15 cellular contexts compared by ENCODE assay signal in genomic region chr5:169695919-169696490, GRCh38. TPM values are rescaled to one million over a fixed set of nuclear protein-coding genes. Genes with fewer than 3 reads are reported as not detected.
A peak's percentile ranks its signal among the peaks of the same experiment; 100 is the strongest.
DNase-seq lines count a peak whose midpoint lies in the region; ATAC-seq, FAIRE-seq and TF ChIP-seq lines count a peak whose summit lies in the region.
"Had no signal": no experiment of that assay in that cellular context is flagged by ENCODE, and none has a peak within 500 bp of the region (broad histone marks: within the 10 kb centered on the region; RNA-seq: fewer than 3 reads in every experiment).

No MANE protein-coding gene starts in this region.

- peak overlapping the region; percentile 83 for H3K9ac ChIP-seq in astrocyte (ENCODE audit: low read length)
- H3K9ac ChIP-seq in keratinocyte (ENCODE audit: control insufficient read depth, extremely low read depth, insufficient read depth, low read length) = no peak overlapping the region

- H3K4me1 ChIP-seq in astrocyte (ENCODE audit: insufficient read depth, low read length) (peaks cover 30% of the 10 kb centered on the region), keratinocyte (ENCODE audit: control insufficient read depth, extremely low read depth, insufficient read depth, low read length) (peaks cover 22% of the 10 kb centered on the region), esophagus muscularis mucosa (no peaks in the 10 kb centered on the region)

- peak overlapping the region; percentile 90 for H3K27ac Mint-ChIP-seq in astrocyte (ENCODE audit: unreplicated experiment)
- no peak overlapping the region for H3K27ac Mint-ChIP-seq in stimulated activated naive CD8-positive, alpha-beta T cell treated with anti-CD3 and anti-CD28 coated beads, Interleukin-15, amount 100 ng/mL, for 72 hours

- H3K9me1 ChIP-seq in keratinocyte (ENCODE audit: control insufficient read depth, extremely low read depth, insufficient read depth, low read length) = no peaks in the 10 kb centered on the region

- peaks cover 35% of the 10 kb centered on the region for H3K4me1 Mint-ChIP-seq in astrocyte (ENCODE audit: low read depth, unreplicated experiment)
- no peaks in the 10 kb centered on the region for H3K4me1 Mint-ChIP-seq in stimulated activated naive CD8-positive, alpha-beta T cell treated with anti-CD3 and anti-CD28 coated beads, Interleukin-15, amount 100 ng/mL, for 72 hours
- H3K4me1 Mint-ChIP-seq: naive B cell had no signal

- WGBS in esophagus muscularis mucosa = 62% methylated on average over 8 of the region's 8 CpGs

- H4K20me1 ChIP-seq in astrocyte (ENCODE audit: insufficient read depth, low read length) (no peaks in the 10 kb centered on the region), keratinocyte (ENCODE audit: control insufficient read depth, extremely low read depth, insufficient read depth, low read length) (no peaks in the 10 kb centered on the region)

- no peaks in the 10 kb centered on the region for H3K36me3 Mint-ChIP-seq in astrocyte (ENCODE audit: low read depth, unreplicated experiment)
- H3K36me3 Mint-ChIP-seq: brain had no signal

- no peak for TF ChIP-seq CTCF in astrocyte (IDR thresholded peaks at IDR 0.05; ENCODE audit: insufficient read depth, low read depth, low read length)
- TF ChIP-seq CTCF in keratinocyte (optimal IDR thresholded peaks at IDR 0.05 in 1 of 3, IDR thresholded peaks at IDR 0.05 in 1 of 3, conservative IDR thresholded peaks at IDR 0.05 in 1 of 3; ENCODE audit: extremely low read depth in 1 of 3, insufficient read depth in 2 of 3, low read length in 3 of 3) = no peak
- TF ChIP-seq CTCF in esophagus muscularis mucosa (IDR thresholded peaks at IDR 0.05) = no peak

- no peak for ATAC-seq in HG03378 (IDR thresholded peaks at IDR 0.05; ENCODE audit: unreplicated experiment)
- no peak for ATAC-seq in stimulated activated naive CD8-positive, alpha-beta T cell treated with anti-CD3 and anti-CD28 coated beads, Interleukin-15, amount 100 ng/mL, for 72 hours

- H3K27ac ChIP-seq in astrocyte (ENCODE audit: low read depth, low read length) (peak overlapping the region; percentile 99), keratinocyte (ENCODE audit: control insufficient read depth, insufficient read depth, low read length) (peak overlapping the region; percentile 61), esophagus muscularis mucosa (replicated peaks in 1 of 4) (no peak overlapping the region)
- H3K27ac ChIP-seq: tibial artery had no signal

- H3K4me3 Mint-ChIP-seq in astrocyte (ENCODE audit: unreplicated experiment) = no peak overlapping the region
- no peak overlapping the region for H3K4me3 Mint-ChIP-seq in stimulated activated naive CD8-positive, alpha-beta T cell treated with anti-CD3 and anti-CD28 coated beads, Interleukin-15, amount 100 ng/mL, for 72 hours
- H3K4me3 Mint-ChIP-seq: activated CD4-positive, alpha-beta memory T cell treated with anti-CD3 and anti-CD28 coated beads for 36 hours; brain; naive B cell had no signal

- DNase-seq in AG08395 (ENCODE audit: low spot score) = peak; percentile 96
- DNase-seq in HK-2 (ENCODE audit: unreplicated experiment) = peak; percentile 46
- DNase-seq in astrocyte (ENCODE audit: low read depth) = peak; percentile 99
- DNase-seq in keratinocyte (ENCODE audit: low read depth, low spot score) = peak; percentile 56
- DNase-seq in esophagus muscularis mucosa (ENCODE audit: extremely low spot score) = no peak
- no peak for DNase-seq in stimulated activated naive CD8-positive, alpha-beta T cell treated with anti-CD3 and anti-CD28 coated beads, Interleukin-15, amount 100 ng/mL, for 72 hours
- no peak for DNase-seq in NCI-H2171 (lab: John Stamatoyannopoulos, UW)
- DNase-seq: activated CD4-positive, alpha-beta memory T cell treated with anti-CD3 and anti-CD28 coated beads for 36 hours; H7; hypothalamus; naive B cell; NCI-H1436 treated with DMSO at 0.1 percent for 48 hours; tibial artery had no signal

- H3K79me2 ChIP-seq in astrocyte (ENCODE audit: insufficient read depth, low read length) (no peaks in the 10 kb centered on the region), keratinocyte (ENCODE audit: control insufficient read depth, insufficient read depth, low read length) (no peaks in the 10 kb centered on the region)

- H3K4me2 ChIP-seq in astrocyte (ENCODE audit: low read length) (peak overlapping the region; percentile 79), keratinocyte (ENCODE audit: control insufficient read depth, extremely low read depth, insufficient read depth, low read depth, low read length) (peak overlapping the region; percentile 39)

- FAIRE-seq in astrocyte (lab: Jason Lieb, UNC) (peak; percentile 98), keratinocyte (lab: Jason Lieb, UNC) (peak; percentile 93)

- intact Hi-C loops in esophagus muscularis mucosa (cut with DNase I) = no loop called here

- H2AFZ ChIP-seq in astrocyte (ENCODE audit: low read depth, low read length) = no peak overlapping the region
- H2AFZ ChIP-seq in keratinocyte (ENCODE audit: control insufficient read depth, low read length) = no peak overlapping the region

- H3K9me3 ChIP-seq in astrocyte (ENCODE audit: insufficient read depth, low read depth, low read length) = no peaks in the 10 kb centered on the region
- H3K9me3 ChIP-seq in keratinocyte (ENCODE audit: control insufficient read depth, low read depth, low read length) = no peaks in the 10 kb centered on the region
- no peaks in the 10 kb centered on the region for H3K9me3 ChIP-seq in esophagus muscularis mucosa
- H3K9me3 ChIP-seq: tibial artery had no signal

- H3K27me3 ChIP-seq in astrocyte (ENCODE audit: insufficient read depth, low read length) (no peaks in the 10 kb centered on the region), keratinocyte (ENCODE audit: control insufficient read depth, extremely low read depth, insufficient read depth, low read length) (no peaks in the 10 kb centered on the region), esophagus muscularis mucosa (no peaks in the 10 kb centered on the region)
- H3K27me3 ChIP-seq: tibial artery had no signal

- TF ChIP-seq EP300 in esophagus muscularis mucosa (IDR thresholded peaks at IDR 0.05) = no peak

- H3K4me3 ChIP-seq in astrocyte (ENCODE audit: insufficient read depth, low read depth, low read length) (no peak overlapping the region), keratinocyte (ENCODE audit: control insufficient read depth in 2 of 3, extremely low read depth in 1 of 3, insufficient read depth in 2 of 3, low read depth in 1 of 3, low read length in 3 of 3) (peak overlapping the region in 1 of 3 experiments; percentile 27), esophagus muscularis mucosa (no peak overlapping the region)
- H3K4me3 ChIP-seq: tibial artery had no signal

- no peaks in the 10 kb centered on the region for H3K27me3 Mint-ChIP-seq in astrocyte (ENCODE audit: low read depth, unreplicated experiment)
- H3K27me3 Mint-ChIP-seq in stimulated activated naive CD8-positive, alpha-beta T cell treated with anti-CD3 and anti-CD28 coated beads, Interleukin-15, amount 100 ng/mL, for 72 hours = no peaks in the 10 kb centered on the region
- H3K27me3 Mint-ChIP-seq: activated CD4-positive, alpha-beta memory T cell treated with anti-CD3 and anti-CD28 coated beads for 36 hours; naive B cell had no signal

- H3K36me3 ChIP-seq in astrocyte (ENCODE audit: insufficient read depth, low read length) (no peaks in the 10 kb centered on the region), keratinocyte (ENCODE audit: control insufficient read depth in 2 of 2, extremely low read depth in 1 of 2, insufficient read depth in 2 of 2, low read length in 2 of 2) (no peaks in the 10 kb centered on the region), esophagus muscularis mucosa (no peaks in the 10 kb centered on the region)
- H3K36me3 ChIP-seq: tibial artery had no signal

- TF ChIP-seq POLR2A in esophagus muscularis mucosa (IDR thresholded peaks at IDR 0.05; ENCODE audit: low read depth) = no peak

- dilution Hi-C loops in keratinocyte (cut with MboI; ENCODE audit: extremely low pct_ligation_motif_present, low sequenced_read_pairs) = no loop called here

- H3K9me3 Mint-ChIP-seq in astrocyte (ENCODE audit: unreplicated experiment) = no peaks in the 10 kb centered on the region
- H3K9me3 Mint-ChIP-seq in stimulated activated naive CD8-positive, alpha-beta T cell treated with anti-CD3 and anti-CD28 coated beads, Interleukin-15, amount 100 ng/mL, for 72 hours = no peaks in the 10 kb centered on the region
- H3K9me3 Mint-ChIP-seq: activated CD4-positive, alpha-beta memory T cell treated with anti-CD3 and anti-CD28 coated beads for 36 hours; naive B cell had no signal

RNA-seq across cellular contexts. Expression of gene DOCK2, which starts 58.9 kb away (rescaled TPM):
- total RNA-seq in astrocyte (0.43 and 0.66 TPM in 2 replicates), esophagus muscularis mucosa (10 to 100 TPM in 3 of 4 donors, 1 to 10 TPM in 1; 9.2 to 18.3 (median 13.7) TPM)
- 0.17 to 0.24 TPM (median 0.21 TPM) in 3 replicates for polyA plus RNA-seq in keratinocyte
- polyA plus RNA-seq in keratinocyte (2011; ENCODE audit: low read depth) = not detected
- 0.06 and 0.32 TPM in 2 replicates for polyA plus RNA-seq in keratinocyte (2011; cell fraction: cytosol; rRNA removed)
- polyA plus RNA-seq in keratinocyte (2011; cell fraction: nucleus; rRNA removed) = 0.04 and 0.06 TPM in 2 replicates
- polyA plus RNA-seq in keratinocyte (2012; ENCODE audit: low replicate concordance) = 0.30 TPM in 1 of 2 replicates, not detected in the other
- polyA minus RNA-seq in keratinocyte = 1.3 to 3.0 TPM in 2 of 3 replicates, not detected in the other
- polyA minus RNA-seq in keratinocyte (2011; cell fraction: cytosol; rRNA and poly(A)+ RNA removed) = not detected
- 0.11 and 0.70 TPM in 2 replicates for polyA minus RNA-seq in keratinocyte (2011; cell fraction: nucleus; rRNA and poly(A)+ RNA removed)

Comparison
In these comparisons a context has a peak if more than half of its experiments do, and no peak if none do; other contexts are left out.
1. DNase-seq: peak in AG08395 (single experiment), HK-2 (single experiment), astrocyte (single experiment) and keratinocyte (single experiment); none in esophagus muscularis mucosa (single experiment), stimulated activated naive CD8-positive, alpha-beta T cell treated with anti-CD3 and anti-CD28 coated beads, Interleukin-15, amount 100 ng/mL, for 72 hours (0 of 2) and NCI-H2171 (single experiment).
2. H3K27ac ChIP-seq: peak in astrocyte (single experiment) and keratinocyte (single experiment); none in esophagus muscularis mucosa (0 of 4).